Comparison of ENCODE assay signal across 2 cellular contexts in genomic region chr14:87351007-87351406, GRCh38.
A peak's percentile ranks its signal among the peaks of the same experiment; 100 is the strongest.
TF ChIP-seq lines count a peak whose summit lies in the region.

No MANE protein-coding gene starts in this region.

TF ChIP-seq in GM23338, 12 proteins besides CTCF, POLR2A, EP300 and RAD21 (continued from another document):
- TF ChIP-seq REST (IDR thresholded peaks at IDR 0.05; ENCODE audit: unreplicated experiment) = peak; percentile 54

TF ChIP-seq in HepG2, 621 proteins besides CTCF, POLR2A, EP300 and RAD21 (continued from another document):
- no peak for TF ChIP-seq ZNF18 (CRISPR knock-in tag; IDR thresholded peaks at IDR 0.05; ENCODE audit: insufficient replicate concordance)
- TF ChIP-seq TBP (CRISPR knock-in tag; IDR thresholded peaks at IDR 0.05) = no peak
TF ChIP-seq in HepG2: peak in this region for 0.
